Comparison of ENCODE assay signal across 26 cellular contexts in genomic region chr6:113645986-113646385, GRCh38.
DNase-seq lines count a peak whose midpoint lies in the region; ATAC-seq, FAIRE-seq and TF ChIP-seq lines count a peak whose summit lies in the region.
"Had no signal": no experiment of that assay in that cellular context is flagged by ENCODE, and none has a peak within 500 bp of the region (broad histone marks: within the 10 kb centered on the region; RNA-seq: fewer than 3 reads in every experiment).

No MANE protein-coding gene starts in this region.

- TF ChIP-seq RAD21 in A549 (conservative IDR thresholded peaks at IDR 0.05 in 1 of 2, IDR thresholded peaks at IDR 0.05 in 1 of 2) = no peak

- H3K4me1 Mint-ChIP-seq in chondrocyte (ENCODE audit: low read depth) = peaks cover 63% of the 10 kb centered on the region
- H3K4me1 Mint-ChIP-seq: activated naive CD8-positive, alpha-beta T cell treated with anti-CD3 and anti-CD28 coated beads, Interleukin-2, amount 10 ng/mL, durations not matched to agents 7 days and 5 days had no signal

- H4K20me1 ChIP-seq in PC-3 (ENCODE audit: low read length) = no peaks in the 10 kb centered on the region
- no peaks in the 10 kb centered on the region for H4K20me1 ChIP-seq in osteoblast (ENCODE audit: insufficient read depth, low read length)
- H4K20me1 ChIP-seq: BLaER1 treated with 17β-estradiol and CSF1 and Interleukin-3, amounts not matched to agents 10 nM and 100 nM had no signal

- CTCF ChIA-PET in A549 (lab: Yijun Ruan, JAX) (interaction anchor here (2.2 kb wide), 1 partner anchor 213 kb away, joined by 8 read pairs; no protein-coding TSS in a partner anchor), PC-3 (lab: Charles Lee) (no interaction called here)

- no peaks in the 10 kb centered on the region for H3K9me3 Mint-ChIP-seq in chondrocyte (ENCODE audit: low read depth)
- H3K9me3 Mint-ChIP-seq: activated naive CD8-positive, alpha-beta T cell treated with anti-CD3 and anti-CD28 coated beads, Interleukin-2, amount 10 ng/mL, durations not matched to agents 7 days and 5 days; H9; stimulated activated naive CD8-positive, alpha-beta T cell treated with anti-CD3 and anti-CD28 coated beads, Interleukin-15, Interleukin-2, amounts not matched to agents 100 ng/mL and 50 ng/mL, for 24 hours had no signal

- H3K4me3 ChIP-seq in A549 (no peak overlapping the region), PC-3 (ENCODE audit: low read length) (no peak overlapping the region), osteoblast (ENCODE audit: insufficient read depth, low read length) (no peak overlapping the region)
- H3K4me3 ChIP-seq: BLaER1 treated with 17β-estradiol and CSF1 and Interleukin-3, amounts not matched to agents 10 nM and 100 nM; esophagus muscularis mucosa; right lobe of liver; upper lobe of left lung had no signal

- H3K27ac ChIP-seq in A549 (peak overlapping the region; percentile 61 to 78; a peak in 5 of 6 replicates), PC-3 (ENCODE audit: low read length) (peak overlapping the region; percentile 81; the same call in 1 of the 2 replicates), osteoblast (ENCODE audit: low read depth, low read length) (peak overlapping the region; percentile 96)
- H3K27ac ChIP-seq: esophagus muscularis mucosa, right lobe of liver, upper lobe of left lung had no signal

- H3K9ac ChIP-seq in PC-3 (ENCODE audit: low read length) = no peak overlapping the region
- H3K9ac ChIP-seq: BLaER1 treated with 17β-estradiol and CSF1 and Interleukin-3, amounts not matched to agents 10 nM and 100 nM had no signal

- ATAC-seq in A549 (no peak), PC-3 (no peak), HG03045 (IDR thresholded peaks at IDR 0.05; ENCODE audit: unreplicated experiment) (no peak)
- ATAC-seq: left lobe of liver, right lobe of liver, Right ventricle myocardium inferior had no signal

- H3K79me2 ChIP-seq in PC-3 (ENCODE audit: low read length) (no peaks in the 10 kb centered on the region), osteoblast (ENCODE audit: insufficient read depth, low read length) (no peaks in the 10 kb centered on the region)

- no peaks in the 10 kb centered on the region for H3K9me2 ChIP-seq in PC-3 (replicated peaks; ENCODE audit: low read length)

- DNase-seq in A549 (ENCODE audit: low read depth in 1 of 2, low spot score in 1 of 2) (no peak), PC-3 (no peak), chondrocyte (ENCODE audit: low spot score) (no peak), osteoblast (ENCODE audit: insufficient read length, low spot score, missing footprints) (no peak), NCI-H1092 treated with DMSO at 0.1 percent for 48 hours (lab: John Stamatoyannopoulos, UW) (no peak), DMS114 treated with DMSO at 0.1 percent for 48 hours (lab: John Stamatoyannopoulos, UW; ENCODE audit: unreplicated experiment) (no peak)
- DNase-seq in central memory CD4-positive, alpha-beta T cell = no peak
- DNase-seq: activated CD4-positive, alpha-beta T cell treated with anti-CD3 and anti-CD28 coated beads for 4 hours; activated naive CD8-positive, alpha-beta T cell treated with anti-CD3 and anti-CD28 coated beads, Interleukin-2, amount 10 ng/mL, durations not matched to agents 7 days and 5 days; H9; MM.1S; NCI-H2029 treated with DMSO at 0.1 percent for 48 hours; NCI-H510A; right lobe of liver; stimulated activated CD4-positive, alpha-beta T cell treated with anti-CD3 and anti-CD28 coated beads, Interleukin-1b, Interleukin-23, amount 100 ng/mL, for 48 hours; SW 1271; upper lobe of left lung had no signal

- H3K27me3 ChIP-seq in PC-3 (ENCODE audit: low read length) (no peaks in the 10 kb centered on the region), osteoblast (ENCODE audit: insufficient read depth, low read length) (no peaks in the 10 kb centered on the region)
- H3K27me3 ChIP-seq: BLaER1 treated with 17β-estradiol and CSF1 and Interleukin-3, amounts not matched to agents 10 nM and 100 nM; esophagus muscularis mucosa; right lobe of liver; upper lobe of left lung had no signal

- no peak for TF ChIP-seq EP300 in A549 (IDR thresholded peaks at IDR 0.05)

- H3K4me3 Mint-ChIP-seq in chondrocyte (ENCODE audit: unreplicated experiment) = no peak overlapping the region
- H3K4me3 Mint-ChIP-seq: activated naive CD8-positive, alpha-beta T cell treated with anti-CD3 and anti-CD28 coated beads, Interleukin-2, amount 10 ng/mL, durations not matched to agents 7 days and 5 days; H9; stimulated activated naive CD8-positive, alpha-beta T cell treated with anti-CD3 and anti-CD28 coated beads, Interleukin-15, Interleukin-2, amounts not matched to agents 100 ng/mL and 50 ng/mL, for 24 hours had no signal

- 97% methylated on average over 3 of the region's 3 CpGs for WGBS in A549 (ENCODE audit: missing lambda C conversion rate)

- intact Hi-C loops in PC-3 (cut with micrococcal nuclease) = loop anchor here (5.0 kb wide), 1 partner anchor 46 kb away; no protein-coding TSS in a partner anchor

- TF ChIP-seq POLR2A in A549 (IDR thresholded peaks at IDR 0.05; ENCODE audit: low read length) = no peak

- H2AFZ ChIP-seq in PC-3 (ENCODE audit: low read length) (no peak overlapping the region), osteoblast (ENCODE audit: low read length) (no peak overlapping the region)

- H3K36me3 ChIP-seq in PC-3 (ENCODE audit: low read depth, low read length) (no peaks in the 10 kb centered on the region), osteoblast (ENCODE audit: insufficient read depth, low read length) (no peaks in the 10 kb centered on the region)
- H3K36me3 ChIP-seq: BLaER1 treated with 17β-estradiol and CSF1 and Interleukin-3, amounts not matched to agents 10 nM and 100 nM; esophagus muscularis mucosa; right lobe of liver; upper lobe of left lung had no signal

- peak overlapping the region; percentile 91 for H3K27ac Mint-ChIP-seq in chondrocyte (ENCODE audit: unreplicated experiment)
- H3K27ac Mint-ChIP-seq: activated naive CD8-positive, alpha-beta T cell treated with anti-CD3 and anti-CD28 coated beads, Interleukin-2, amount 10 ng/mL, durations not matched to agents 7 days and 5 days; H9; stimulated activated naive CD8-positive, alpha-beta T cell treated with anti-CD3 and anti-CD28 coated beads, Interleukin-15, Interleukin-2, amounts not matched to agents 100 ng/mL and 50 ng/mL, for 24 hours had no signal

- H3F3A ChIP-seq in PC-3 (ENCODE audit: low read length, unreplicated experiment) = no peaks in the 10 kb centered on the region

- no peaks in the 10 kb centered on the region for H3K27me3 Mint-ChIP-seq in chondrocyte (ENCODE audit: low read depth)

- POLR2A ChIA-PET in A549 (lab: Yijun Ruan, JAX) = interaction anchor here (0.7 to 1.4 kb wide), 4 partner anchors 14 to 525 kb away, joined by 3 to 6 read pairs (median 5); no protein-coding TSS in a partner anchor
- POLR2A ChIA-PET in PC-3 (lab: Charles Lee; ENCODE audit: unreplicated experiment) = no interaction called here

- BruUV-seq in PC-3 (replicated peaks; lab: Mats Ljungman, UMichigan) = no TSS peak

- FAIRE-seq in A549 (lab: Jason Lieb, UNC) = no peak
- FAIRE-seq: A204.1, D721Med, G401.6 had no signal

- no peak for TF ChIP-seq CTCF in A549 (IDR thresholded peaks at IDR 0.05)
- TF ChIP-seq CTCF in PC-3 (conservative IDR thresholded peaks at IDR 0.05; ENCODE audit: low read depth, low read length) = no peak
- TF ChIP-seq CTCF in chondrocyte (IDR thresholded peaks at IDR 0.05) = no peak
- TF ChIP-seq CTCF in osteoblast (IDR thresholded peaks at IDR 0.05; ENCODE audit: extremely low read depth, low read depth, low read length) = no peak

- H3K36me3 Mint-ChIP-seq in chondrocyte (ENCODE audit: low read depth) = no peaks in the 10 kb centered on the region
- H3K36me3 Mint-ChIP-seq: activated naive CD8-positive, alpha-beta T cell treated with anti-CD3 and anti-CD28 coated beads, Interleukin-2, amount 10 ng/mL, durations not matched to agents 7 days and 5 days had no signal

- peaks cover 58% of the 10 kb centered on the region for H3K4me1 ChIP-seq in A549
- peaks cover 35% of the 10 kb centered on the region for H3K4me1 ChIP-seq in PC-3 (ENCODE audit: insufficient read depth, low read length)
- H3K4me1 ChIP-seq in osteoblast (ENCODE audit: insufficient read depth, low read length) = peaks cover 19% of the 10 kb centered on the region
- H3K4me1 ChIP-seq: esophagus muscularis mucosa had no signal

- peak overlapping the region; percentile 53 for H3K4me2 ChIP-seq in A549
- no peak overlapping the region for H3K4me2 ChIP-seq in PC-3 (ENCODE audit: low read length)
- H3K4me2 ChIP-seq in osteoblast (ENCODE audit: insufficient read depth, low read length) = peak overlapping the region; percentile 8

- H3K9me3 ChIP-seq in A549 (no peaks in the 10 kb centered on the region), PC-3 (ENCODE audit: low read length) (no peaks in the 10 kb centered on the region), osteoblast (ENCODE audit: low read depth, low read length) (no peaks in the 10 kb centered on the region)
- H3K9me3 ChIP-seq: BLaER1 treated with 17β-estradiol and CSF1 and Interleukin-3, amounts not matched to agents 10 nM and 100 nM; esophagus muscularis mucosa; right lobe of liver; upper lobe of left lung had no signal

TF ChIP-seq in A549, 52 proteins besides CTCF, POLR2A, EP300 and RAD21 (continues in another document):
- TF ChIP-seq HOXB5 (CRISPR knock-in tag; IDR thresholded peaks at IDR 0.05) (no peak), NPAS2 (CRISPR knock-in tag; IDR thresholded peaks at IDR 0.05; ENCODE audit: borderline replicate concordance) (no peak), BCL3 (IDR thresholded peaks at IDR 0.05) (no peak), HDAC2 (IDR thresholded peaks at IDR 0.05) (no peak), ZC3H11A (IDR thresholded peaks at IDR 0.05) (no peak), POLR2AphosphoS2 (conservative IDR thresholded peaks at IDR 0.05; ENCODE audit: low read length) (no peak), FOXS1 (CRISPR knock-in tag; IDR thresholded peaks at IDR 0.05) (no peak), EHF (CRISPR knock-in tag; IDR thresholded peaks at IDR 0.05) (no peak)
